12 cellular contexts compared by ENCODE assay signal in genomic region chr21:15741510-15741909, GRCh38. TPM values are rescaled to one million over a fixed set of nuclear protein-coding genes. Genes with fewer than 3 reads are reported as not detected.
DNase-seq lines count a peak whose midpoint lies in the region; ATAC-seq and TF ChIP-seq lines count a peak whose summit lies in the region.
"Had no signal": no experiment of that assay in that cellular context is flagged by ENCODE, and none has a peak within 500 bp of the region (broad histone marks: within the 10 kb centered on the region; RNA-seq: fewer than 3 reads in every experiment).

No MANE protein-coding gene starts in this region.

- peaks cover 85% of the 10 kb centered on the region for H3K4me1 Mint-ChIP-seq in stimulated activated memory B cell treated with anti-CD40 and anti-IgM and Interleukin-4, amounts not matched to agents 10 μg/mL and 1 μg/mL and 100 μg/mL, for 72 hours
- peaks cover 86% of the 10 kb centered on the region for H3K4me1 Mint-ChIP-seq in activated T-cell treated with anti-CD3 and anti-CD28 coated beads, Interleukin-2, amount 50 U/mL, for 4 hours (ENCODE audit: low read depth)

- H3K36me3 ChIP-seq in GM23248 (ENCODE audit: low read depth), result no peaks in the 10 kb centered on the region

- H3K79me2 ChIP-seq in GM23248 (ENCODE audit: insufficient read depth), result peaks cover 100% of the 10 kb centered on the region

- H3K9ac ChIP-seq in GM23248, result no peak overlapping the region

- no peak for TF ChIP-seq CTCF in fibroblast of pulmonary artery (IDR thresholded peaks at IDR 0.05; ENCODE audit: low read length, missing control alignments)

- H3K27me3 Mint-ChIP-seq in stimulated activated memory B cell treated with anti-CD40 and anti-IgM and Interleukin-4, amounts not matched to agents 10 μg/mL and 1 μg/mL and 100 μg/mL, for 72 hours, result no peaks in the 10 kb centered on the region
- no peaks in the 10 kb centered on the region for H3K27me3 Mint-ChIP-seq in activated T-cell treated with anti-CD3 and anti-CD28 coated beads, Interleukin-2, amount 50 U/mL, for 4 hours (ENCODE audit: low read depth)
- H3K27me3 Mint-ChIP-seq: activated CD4-positive, alpha-beta T cell treated with anti-CD3 and anti-CD28 coated beads, Interleukin-2, amount 10 ng/mL, durations not matched to agents 24 days and 14 days had no signal

- DNase-seq in GM23248 (peak; percentile 60), amniotic epithelial cell (ENCODE audit: low read depth) (peak; percentile 49), fibroblast of pulmonary artery (ENCODE audit: low read depth) (peak; percentile 37), 8988T (no peak), T-helper 9 cell (no peak)
- no peak for DNase-seq in activated T-cell treated with anti-CD3 and anti-CD28 coated beads, Interleukin-2, amount 50 U/mL, for 4 hours
- DNase-seq: activated CD4-positive, alpha-beta T cell treated with anti-CD3 and anti-CD28 coated beads, Interleukin-2, amount 10 ng/mL, durations not matched to agents 24 days and 14 days; activated CD8-positive, alpha-beta memory T cell treated with anti-CD3 and anti-CD28 coated beads, Interleukin-2, amount 50 U/mL, for 48 hours; C1 segment of cervical spinal cord; DMS 273 treated with DMSO at 0.1 percent for 48 hours; NCI-H187 treated with DMSO at 0.1 percent for 48 hours had no signal

- H3K4me3 ChIP-seq in GM23248 (no peak overlapping the region), fibroblast of pulmonary artery (replicated peaks; ENCODE audit: low read depth, low read length) (no peak overlapping the region)

- H3K27ac Mint-ChIP-seq in stimulated activated memory B cell treated with anti-CD40 and anti-IgM and Interleukin-4, amounts not matched to agents 10 μg/mL and 1 μg/mL and 100 μg/mL, for 72 hours, result peak overlapping the region; percentile 11
- H3K27ac Mint-ChIP-seq: activated CD4-positive, alpha-beta T cell treated with anti-CD3 and anti-CD28 coated beads, Interleukin-2, amount 10 ng/mL, durations not matched to agents 24 days and 14 days had no signal

- H3K27ac ChIP-seq in GM23248, result no peak overlapping the region

- H3K9me3 Mint-ChIP-seq in stimulated activated memory B cell treated with anti-CD40 and anti-IgM and Interleukin-4, amounts not matched to agents 10 μg/mL and 1 μg/mL and 100 μg/mL, for 72 hours, result peaks cover 3% of the 10 kb centered on the region
- no peaks in the 10 kb centered on the region for H3K9me3 Mint-ChIP-seq in activated T-cell treated with anti-CD3 and anti-CD28 coated beads, Interleukin-2, amount 50 U/mL, for 4 hours
- H3K9me3 Mint-ChIP-seq: activated CD4-positive, alpha-beta T cell treated with anti-CD3 and anti-CD28 coated beads, Interleukin-2, amount 10 ng/mL, durations not matched to agents 24 days and 14 days had no signal

- peak overlapping the region; percentile 8 for H3K4me2 ChIP-seq in GM23248 (ENCODE audit: unreplicated experiment)

- WGBS in GM23248 (ENCODE audit: low coverage in 1 of 2, low lambda C conversion rate in 2 of 2, missing lambda C conversion rate in 2 of 2), 2 experiments, result 2 to 14% methylated on average over 1 of the region's 1 CpG

- ATAC-seq in stimulated activated memory B cell treated with anti-CD40 and anti-IgM and Interleukin-4, amounts not matched to agents 10 μg/mL and 1 μg/mL and 100 μg/mL, for 72 hours, result no peak
- no peak for ATAC-seq in activated T-cell treated with anti-CD3 and anti-CD28 coated beads, Interleukin-2, amount 50 U/mL, for 4 hours

- no peak overlapping the region for H2AFZ ChIP-seq in GM23248

- no peak overlapping the region for H3K4me3 Mint-ChIP-seq in stimulated activated memory B cell treated with anti-CD40 and anti-IgM and Interleukin-4, amounts not matched to agents 10 μg/mL and 1 μg/mL and 100 μg/mL, for 72 hours
- no peak overlapping the region for H3K4me3 Mint-ChIP-seq in activated T-cell treated with anti-CD3 and anti-CD28 coated beads, Interleukin-2, amount 50 U/mL, for 4 hours
- H3K4me3 Mint-ChIP-seq: activated CD4-positive, alpha-beta T cell treated with anti-CD3 and anti-CD28 coated beads, Interleukin-2, amount 10 ng/mL, durations not matched to agents 24 days and 14 days had no signal

- no peaks in the 10 kb centered on the region for H3K9me3 ChIP-seq in GM23248 (ENCODE audit: low read depth)

- 0 out of 2 replicates have a peak, but pooled peaks cover 4% of the 10 kb centered on the region for H3F3A ChIP-seq in GM23248 (ENCODE audit: insufficient read depth)

- H3K4me1 ChIP-seq in GM23248 (ENCODE audit: insufficient read depth), result peaks cover 17% of the 10 kb centered on the region

- H3K36me3 Mint-ChIP-seq in stimulated activated memory B cell treated with anti-CD40 and anti-IgM and Interleukin-4, amounts not matched to agents 10 μg/mL and 1 μg/mL and 100 μg/mL, for 72 hours, result peaks cover 40% of the 10 kb centered on the region
- H3K36me3 Mint-ChIP-seq in activated T-cell treated with anti-CD3 and anti-CD28 coated beads, Interleukin-2, amount 50 U/mL, for 4 hours (ENCODE audit: insufficient read depth), result peaks cover 18% of the 10 kb centered on the region

- in situ Hi-C loops in GM23248 (cut with MboI), result no loop called here

- H3K27me3 ChIP-seq in GM23248 (replicated peaks; ENCODE audit: insufficient read depth), result no peaks in the 10 kb centered on the region

- peaks cover 26% of the 10 kb centered on the region for H4K20me1 ChIP-seq in GM23248 (ENCODE audit: insufficient read depth)

- H3K9me2 ChIP-seq in GM23248 (ENCODE audit: insufficient read depth), result no peaks in the 10 kb centered on the region

RNA-seq across cellular contexts. Expression of gene USP25, which starts 11.7 kb away (rescaled TPM):
- 36.0 and 41.5 TPM in 2 replicates for total RNA-seq in GM23248 (2014; rRNA removed; shearing (Covaris generic))
- 5.8 and 8.0 TPM in 2 replicates for polyA plus RNA-seq in GM23248 (2016; fragmentation: Nextera tagmentation; extraction: Ambion mirVana)
- total RNA-seq in activated T-cell treated with anti-CD3 and anti-CD28 coated beads, Interleukin-2, amount 50 U/mL, for 4 hours, result 10 to 100 TPM; 28.3 to 31.1 (median 28.4) TPM

Comparison
In these comparisons a context has a peak if more than half of its experiments do, and no peak if none do; other contexts are left out.
1. DNase-seq: peak in GM23248 (single experiment), amniotic epithelial cell (single experiment) and fibroblast of pulmonary artery (single experiment); none in activated T-cell treated with anti-CD3 and anti-CD28 coated beads, Interleukin-2, amount 50 U/mL, for 4 hours (single experiment), 8988T (single experiment) and T-helper 9 cell (single experiment).